22 cellular contexts compared by ENCODE assay signal in genomic region chr18:21958707-21959457, GRCh38.
DNase-seq lines count a peak whose midpoint lies in the region; ATAC-seq and TF ChIP-seq lines count a peak whose summit lies in the region.
"Had no signal": no experiment of that assay in that cellular context is flagged by ENCODE, and none has a peak within 500 bp of the region (broad histone marks: within the 10 kb centered on the region; RNA-seq: fewer than 3 reads in every experiment).

No MANE protein-coding gene starts in this region.

- no peaks in the 10 kb centered on the region for H3K9me3 Mint-ChIP-seq in T-cell
- H3K9me3 Mint-ChIP-seq: HFFc6 had no signal

- no peak overlapping the region for H2BK15ac ChIP-seq in neuronal stem cell (ENCODE audit: low read length)

- H3K18ac ChIP-seq in neuronal stem cell (ENCODE audit: low read length) = no peak overlapping the region

- H3K4ac ChIP-seq in neuronal stem cell (ENCODE audit: low read length) = no peak overlapping the region

- no peak for DNase-seq in Right ventricle myocardium inferior (ENCODE audit: missing footprints)
- DNase-seq in right atrium auricular region (ENCODE audit: low spot score) = no peak
- no peak for DNase-seq in left cardiac atrium
- peak; percentile 14 for DNase-seq in medulla oblongata (ENCODE audit: extremely low spot score)
- DNase-seq in neuronal stem cell (ENCODE audit: low spot score) = no peak
- no peak for DNase-seq in T-cell
- no peak for DNase-seq in activated effector memory CD4-positive, alpha-beta T cell treated with Interleukin-2 at 50 U/mL for 16 hours
- DNase-seq: 8988T; DND-41; HFFc6; IMR-90; Karpas-422; NCI-H1417 treated with DMSO at 0.1 percent for 48 hours; NCI-H1930; NCI-H2171 treated with DMSO at 0.1 percent for 48 hours; NCI-H446; NCI-H526 treated with DMSO at 0.1 percent for 48 hours; NK-92 treated with Interleukin-12 subunit alpha and Interleukin-12 subunit beta, amount 100 ng/mL, for 24 hours; SHP77 treated with DMSO at 0.1 percent for 48 hours had no signal

- TF ChIP-seq CTCF in right atrium auricular region (IDR thresholded peaks at IDR 0.05) = no peak

- no peak overlapping the region for H3K4me3 Mint-ChIP-seq in T-cell
- H3K4me3 Mint-ChIP-seq: CD14-positive monocyte, HFFc6 had no signal

- peak; percentile 57 for ATAC-seq in Right ventricle myocardium inferior
- ATAC-seq in left cardiac atrium = peak; percentile 73 to 77
- no peak for ATAC-seq in HG02588 (IDR thresholded peaks at IDR 0.05; ENCODE audit: unreplicated experiment)
- ATAC-seq in T-cell (replicated peaks in 1 of 4) = no peak

- H3K9me3 ChIP-seq in right atrium auricular region = no peaks in the 10 kb centered on the region
- H3K9me3 ChIP-seq in neuronal stem cell (replicated peaks in 1 of 2; ENCODE audit: control insufficient read depth in 2 of 2, insufficient read depth in 1 of 2, low read depth in 1 of 2, low read length in 2 of 2) = no peaks in the 10 kb centered on the region

- no peaks in the 10 kb centered on the region for H3K36me3 Mint-ChIP-seq in T-cell
- H3K36me3 Mint-ChIP-seq: CD14-positive monocyte had no signal

- peaks cover 14 to 22% of the 10 kb centered on the region in 2 donors for H3K27me3 Mint-ChIP-seq in T-cell

- H3K36me3 ChIP-seq in right atrium auricular region (no peaks in the 10 kb centered on the region), neuronal stem cell (replicated peaks in 1 of 2; ENCODE audit: control insufficient read depth in 2 of 2, insufficient read depth in 2 of 2, low read length in 2 of 2) (no peaks in the 10 kb centered on the region)

- no peaks in the 10 kb centered on the region for H3K27me3 ChIP-seq in right atrium auricular region
- no peaks in the 10 kb centered on the region for H3K27me3 ChIP-seq in neuronal stem cell (ENCODE audit: control insufficient read depth in 3 of 3, insufficient read depth in 3 of 3, low read depth in 1 of 3, low read length in 3 of 3)

- H3K27ac ChIP-seq in right atrium auricular region (no peak overlapping the region), neuronal stem cell (replicated peaks; ENCODE audit: low read length) (no peak overlapping the region)
- H3K27ac ChIP-seq: HL-60 had no signal

- H3K4me1 Mint-ChIP-seq in T-cell = no peaks in the 10 kb centered on the region
- H3K4me1 Mint-ChIP-seq: CD14-positive monocyte had no signal

- H4K91ac ChIP-seq in neuronal stem cell (ENCODE audit: low read depth, low read length, poor library complexity) = no peak overlapping the region

- H4K8ac ChIP-seq in neuronal stem cell (ENCODE audit: low read depth, low read length) = no peak overlapping the region

- H2BK5ac ChIP-seq in neuronal stem cell (ENCODE audit: low read length) = no peak overlapping the region

- POLR2A ChIA-PET in T-cell (lab: Charles Lee) = no interaction called here

- H3K9ac ChIP-seq in neuronal stem cell (ENCODE audit: low read depth, low read length, poor library complexity) = no peak overlapping the region

- no peak overlapping the region for H3K23ac ChIP-seq in neuronal stem cell (ENCODE audit: low read depth, low read length, poor library complexity)

- H2BK120ac ChIP-seq in neuronal stem cell (ENCODE audit: low read depth, low read length) = no peak overlapping the region

- no peak overlapping the region for H3K27ac Mint-ChIP-seq in T-cell
- H3K27ac Mint-ChIP-seq: HFFc6 had no signal

- no peak overlapping the region for H3K4me2 ChIP-seq in neuronal stem cell (ENCODE audit: insufficient read depth, low read length, poor library complexity, severe bottlenecking)

- no peak overlapping the region for H2BK12ac ChIP-seq in neuronal stem cell (ENCODE audit: low read length)

- H3K4me1 ChIP-seq in right atrium auricular region = no peaks in the 10 kb centered on the region
- H3K4me1 ChIP-seq in neuronal stem cell (ENCODE audit: control insufficient read depth in 2 of 2, insufficient read depth in 1 of 2, low read depth in 1 of 2, low read length in 2 of 2) = no peaks in the 10 kb centered on the region

- H2AFZ ChIP-seq in neuronal stem cell (ENCODE audit: low read length) = no peak overlapping the region

- H3K4me3 ChIP-seq in right atrium auricular region (no peak overlapping the region), neuronal stem cell (ENCODE audit: low read length in 2 of 2) (no peak overlapping the region)

- CTCF ChIA-PET in T-cell (lab: Charles Lee) = interaction anchor here (0.6 to 0.7 kb wide), 2 partner anchors 9 to 326 kb away, joined by 3 read pairs; no protein-coding TSS in a partner anchor

- intact Hi-C loops in Right ventricle myocardium inferior (cut with DNase I) = loop anchor here (10.0 kb wide), 1 partner anchor 764 kb away; no protein-coding TSS in a partner anchor
- intact Hi-C loops in left cardiac atrium (cut with DNase I) = no loop called here

- no peak overlapping the region for H2AK5ac ChIP-seq in neuronal stem cell (ENCODE audit: low read depth, low read length)

- WGBS in neuronal stem cell (ENCODE audit: extremely low coverage in 2 of 2, insufficient read length in 2 of 2, insufficient replicate concordance in 1 of 2), 2 donors = no CpG with 5 or more reads among the region's 5 CpGs

- no peaks in the 10 kb centered on the region for H3K79me1 ChIP-seq in neuronal stem cell (ENCODE audit: low read depth, low read length)

- H3K14ac ChIP-seq in neuronal stem cell (ENCODE audit: low read length) = no peak overlapping the region

Comparison
In these comparisons a context has a peak if more than half of its experiments do, and no peak if none do; other contexts are left out.
1. ATAC-seq: peak in Right ventricle myocardium inferior (single experiment) and left cardiac atrium (2 of 2); none in HG02588 (single experiment) and T-cell (0 of 4).